30 cellular contexts compared by ENCODE assay signal in genomic region chr1:213423041-213423440, GRCh38.
"Had no signal": no experiment of that assay in that cellular context is flagged by ENCODE, and none has a peak within 500 bp of the region (broad histone marks: within the 10 kb centered on the region; RNA-seq: fewer than 3 reads in every experiment).

No MANE protein-coding gene starts in this region.

- H3K4me3 Mint-ChIP-seq: activated CD8-positive, alpha-beta T cell treated with anti-CD3 and anti-CD28 coated beads for 36 hours; activated T-cell treated with anti-CD3 and anti-CD28 coated beads, Interleukin-2, amount 50 U/mL, for 4 hours; activated T-helper 17 cell treated with anti-CD3 and anti-CD28 coated beads, Interleukin-2, amount 50 U/mL, for 72 hours; endodermal cell; naive thymus-derived CD8-positive, alpha-beta T cell; neural crest cell; stimulated activated effector memory CD8-positive, alpha-beta T cell treated with anti-CD3 and anti-CD28 coated beads, Interleukin-12 subunit alpha, Interleukin-12 subunit beta, amount 100 ng/mL, for 72 hours; stimulated activated naive CD8-positive, alpha-beta T cell treated with anti-CD3 and anti-CD28 coated beads, Interleukin-15, Interleukin-2, amounts not matched to agents 100 ng/mL and 50 ng/mL, for 24 hours had no signal

- H3K4me1 Mint-ChIP-seq: activated T-helper 17 cell treated with anti-CD3 and anti-CD28 coated beads, Interleukin-2, amount 50 U/mL, for 72 hours; neural crest cell; stimulated activated effector memory CD8-positive, alpha-beta T cell treated with anti-CD3 and anti-CD28 coated beads, Interleukin-12 subunit alpha, Interleukin-12 subunit beta, amount 100 ng/mL, for 72 hours had no signal

- H3K27me3 ChIP-seq: brain microvascular endothelial cell, sigmoid colon, uterus had no signal

- H3K27ac Mint-ChIP-seq: activated CD8-positive, alpha-beta T cell treated with anti-CD3 and anti-CD28 coated beads for 36 hours; activated T-helper 17 cell treated with anti-CD3 and anti-CD28 coated beads, Interleukin-2, amount 50 U/mL, for 72 hours; endodermal cell; naive thymus-derived CD8-positive, alpha-beta T cell; stimulated activated effector memory CD8-positive, alpha-beta T cell treated with anti-CD3 and anti-CD28 coated beads, Interleukin-12 subunit alpha, Interleukin-12 subunit beta, amount 100 ng/mL, for 72 hours; stimulated activated naive CD8-positive, alpha-beta T cell treated with anti-CD3 and anti-CD28 coated beads, Interleukin-15, Interleukin-2, amounts not matched to agents 100 ng/mL and 50 ng/mL, for 24 hours had no signal

- ATAC-seq: activated CD4-positive, CD25-positive, alpha-beta regulatory T cell treated with anti-CD3 and anti-CD28 coated beads, Interleukin-2, amount 50 U/mL, for 24 hours; activated CD8-positive, alpha-beta T cell treated with anti-CD3 and anti-CD28 coated beads for 36 hours; activated T-cell treated with anti-CD3 and anti-CD28 coated beads, Interleukin-2, amount 50 U/mL, for 4 hours; activated T-helper 17 cell treated with anti-CD3 and anti-CD28 coated beads, Interleukin-2, amount 50 U/mL, for 72 hours; esophagus mucosa; left lung; naive thymus-derived CD8-positive, alpha-beta T cell; psoas muscle; stimulated activated effector memory CD8-positive, alpha-beta T cell treated with anti-CD3 and anti-CD28 coated beads, Interleukin-12 subunit alpha, Interleukin-12 subunit beta, amount 100 ng/mL, for 72 hours had no signal

- H3K9me3 Mint-ChIP-seq: activated CD8-positive, alpha-beta T cell treated with anti-CD3 and anti-CD28 coated beads for 36 hours; activated T-cell treated with anti-CD3 and anti-CD28 coated beads, Interleukin-2, amount 50 U/mL, for 4 hours; activated T-helper 17 cell treated with anti-CD3 and anti-CD28 coated beads, Interleukin-2, amount 50 U/mL, for 72 hours; neural crest cell; stimulated activated effector memory CD8-positive, alpha-beta T cell treated with anti-CD3 and anti-CD28 coated beads, Interleukin-12 subunit alpha, Interleukin-12 subunit beta, amount 100 ng/mL, for 72 hours; stimulated activated naive CD8-positive, alpha-beta T cell treated with anti-CD3 and anti-CD28 coated beads, Interleukin-15, Interleukin-2, amounts not matched to agents 100 ng/mL and 50 ng/mL, for 24 hours had no signal

- H3K27me3 Mint-ChIP-seq: activated CD8-positive, alpha-beta T cell treated with anti-CD3 and anti-CD28 coated beads for 36 hours; stimulated activated naive CD8-positive, alpha-beta T cell treated with anti-CD3 and anti-CD28 coated beads, Interleukin-15, Interleukin-2, amounts not matched to agents 100 ng/mL and 50 ng/mL, for 24 hours had no signal

- H3K27ac ChIP-seq: brain microvascular endothelial cell, left lung, lower lobe of right lung, parathyroid adenoma, psoas muscle, sigmoid colon, thoracic aorta, uterus, WERI-Rb-1 had no signal

- DNase-seq: activated CD4-positive, alpha-beta T cell treated with anti-CD3 and anti-CD28 coated beads for 48 hours; activated CD8-positive, alpha-beta T cell treated with anti-CD3 and anti-CD28 coated beads for 36 hours; activated gamma-delta T cell treated with Interleukin-2 at 50 U/mL for 16 hours; activated naive CD4-positive, alpha-beta T cell treated with anti-CD3 and anti-CD28 coated beads, Interleukin-2, amount 50 U/mL, for 16 hours; activated T-cell treated with anti-CD3 and anti-CD28 coated beads, Interleukin-2, amount 50 U/mL, for 4 hours; amniotic stem cell; brain microvascular endothelial cell; endodermal cell; kidney glomerular epithelial cell; left lung; lower lobe of right lung; mesenchymal stem cell; naive thymus-derived CD8-positive, alpha-beta T cell; occipital lobe; psoas muscle; sigmoid colon; small intestine; stimulated activated CD4-positive, alpha-beta T cell treated with anti-CD3 and anti-CD28 coated beads, Interleukin-4, amount 100 ng/mL, for 24 hours; T1000; trophoblast cell; uterus; WERI-Rb-1 had no signal

- H3K9me3 ChIP-seq: left lung, lower lobe of right lung, psoas muscle, sigmoid colon, thoracic aorta, uterus had no signal

- H3K36me3 ChIP-seq: brain microvascular endothelial cell, left lung, lower lobe of right lung, sigmoid colon, thoracic aorta, uterus, WERI-Rb-1 had no signal

- H3K4me3 ChIP-seq: left lung, lower lobe of right lung, psoas muscle, sigmoid colon, thoracic aorta, uterus had no signal

- H3K4me1 ChIP-seq: left lung, lower lobe of right lung, parathyroid adenoma, psoas muscle, sigmoid colon, uterus had no signal

- H2AFZ ChIP-seq: parathyroid adenoma had no signal

- H3K36me3 Mint-ChIP-seq: naive thymus-derived CD8-positive, alpha-beta T cell; stimulated activated effector memory CD8-positive, alpha-beta T cell treated with anti-CD3 and anti-CD28 coated beads, Interleukin-12 subunit alpha, Interleukin-12 subunit beta, amount 100 ng/mL, for 72 hours had no signal

- H3K79me2 ChIP-seq: parathyroid adenoma had no signal
